16 cellular contexts compared by ENCODE assay signal in the genomic region with DNA sequence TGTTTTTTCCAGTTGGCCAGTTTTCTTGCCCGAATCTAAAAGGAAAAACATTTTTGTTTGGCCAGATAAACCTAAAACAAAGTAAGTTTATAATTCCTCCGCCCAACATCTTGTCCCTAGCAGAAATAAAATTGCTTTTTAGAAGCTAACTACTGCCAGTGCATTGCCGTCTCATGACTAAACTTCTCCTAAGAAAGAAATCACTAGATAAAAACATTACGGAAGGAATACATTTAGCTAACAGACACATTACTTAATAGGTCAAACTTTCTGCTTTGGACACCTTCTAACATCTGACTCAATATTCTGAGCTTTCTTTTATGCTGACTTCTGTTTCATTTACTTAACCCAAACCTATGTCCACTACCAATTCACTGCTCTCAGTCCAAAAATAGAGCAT. TPM values are rescaled to one million over a fixed set of nuclear protein-coding genes. Genes with fewer than 3 reads are reported as not detected.
DNase-seq lines count a peak whose midpoint lies in the region; ATAC-seq, FAIRE-seq and TF ChIP-seq lines count a peak whose summit lies in the region.
"Had no signal": no experiment of that assay in that cellular context is flagged by ENCODE, and none has a peak within 500 bp of the region (broad histone marks: within the 10 kb centered on the region; RNA-seq: fewer than 3 reads in every experiment).

No MANE protein-coding gene starts in this region.

- peaks cover 48% of the 10 kb centered on the region for H3K4me1 Mint-ChIP-seq in CD14-positive monocyte
- no peaks in the 10 kb centered on the region for H3K4me1 Mint-ChIP-seq in GM23338

- H3K4me1 ChIP-seq in adipocyte (ENCODE audit: control insufficient read depth, insufficient read depth, low read length) (peaks cover 25% of the 10 kb centered on the region), GM23338 (ENCODE audit: insufficient read depth) (no peaks in the 10 kb centered on the region)

- H3K79me2 ChIP-seq in GM23338 (replicated peaks; ENCODE audit: insufficient read depth): no peaks in the 10 kb centered on the region

- ATAC-seq in left cardiac atrium (peak; percentile 57 to 81), HG02678 (IDR thresholded peaks at IDR 0.05; ENCODE audit: unreplicated experiment) (no peak), GM23338 (no peak)
- ATAC-seq: effector memory CD8-positive, alpha-beta T cell; natural killer cell; stimulated activated naive CD8-positive, alpha-beta T cell treated with anti-CD3 and anti-CD28 coated beads, Interleukin-15, Interleukin-2, amounts not matched to agents 100 U/mL and 50 U/mL, for 24 hours had no signal

- no peak for DNase-seq in CD14-positive monocyte (ENCODE audit: low spot score)
- DNase-seq in adipocyte (ENCODE audit: low read depth): peak; percentile 79
- no peak for DNase-seq in left cardiac atrium
- peak; percentile 3 for DNase-seq in skeletal muscle cell (ENCODE audit: low read depth)
- no peak for DNase-seq in GM23338 (ENCODE audit: low spot score)
- no peak for DNase-seq in NCI-H82 (lab: John Stamatoyannopoulos, UW)
- DNase-seq in GM19239 (ENCODE audit: insufficient read length, low spot score): no peak
- DNase-seq: activated CD4-positive, alpha-beta T cell treated with anti-CD3 and anti-CD28 coated beads for 48 hours; COR-L47; effector memory CD8-positive, alpha-beta T cell; natural killer cell; NCI-H446; SHP77; stimulated activated naive CD8-positive, alpha-beta T cell treated with anti-CD3 and anti-CD28 coated beads, Interleukin-15, Interleukin-2, amounts not matched to agents 100 U/mL and 50 U/mL, for 24 hours had no signal

- H3K36me3 Mint-ChIP-seq in CD14-positive monocyte (peaks cover 2 to 15% of the 10 kb centered on the region in 2 donors), GM23338 (ENCODE audit: low read depth) (no peaks in the 10 kb centered on the region)
- H3K36me3 Mint-ChIP-seq: natural killer cell had no signal

- H3K9me3 Mint-ChIP-seq in CD14-positive monocyte (no peaks in the 10 kb centered on the region), GM23338 (no peaks in the 10 kb centered on the region)
- H3K9me3 Mint-ChIP-seq: effector memory CD8-positive, alpha-beta T cell; natural killer cell had no signal

- no peaks in the 10 kb centered on the region; the same call in 1 of the 2 replicates for H4K20me1 ChIP-seq in GM23338 (replicated peaks; ENCODE audit: insufficient read depth)

- intact Hi-C loops in CD14-positive monocyte (cut with micrococcal nuclease): loop anchor here in 1 of 2 donors (1.0 kb wide), 1 partner anchor 37 kb away; no protein-coding TSS in a partner anchor
- intact Hi-C loops in left cardiac atrium (cut with DNase I): no loop called here

- H3K4me3 ChIP-seq in adipocyte (ENCODE audit: low read length) (peak overlapping the region; percentile 58), skeletal muscle cell (ENCODE audit: low read depth, low read length) (no peak overlapping the region), GM23338 (no peak overlapping the region)

- no peak for TF ChIP-seq CTCF in CD14-positive monocyte (IDR thresholded peaks at IDR 0.05)
- no peak for TF ChIP-seq CTCF in GM23338 (conservative IDR thresholded peaks at IDR 0.05; ENCODE audit: low read depth in 2 of 2)

- H3K4me3 Mint-ChIP-seq in CD14-positive monocyte (peak overlapping the region; percentile 56 to 76), GM23338 (no peak overlapping the region)
- H3K4me3 Mint-ChIP-seq: effector memory CD8-positive, alpha-beta T cell; natural killer cell had no signal

- H3K27me3 Mint-ChIP-seq in CD14-positive monocyte (ENCODE audit: low read depth in 3 of 3) (peaks cover 0 to 3% (median 0%) of the 10 kb centered on the region in 3 donors), GM23338 (ENCODE audit: insufficient read depth, low read depth, poor library complexity) (peaks cover 4% of the 10 kb centered on the region)
- H3K27me3 Mint-ChIP-seq: effector memory CD8-positive, alpha-beta T cell had no signal

- H2AFZ ChIP-seq in GM23338: no peak overlapping the region

- H3K27me3 ChIP-seq in adipocyte (replicated peaks; ENCODE audit: control insufficient read depth, insufficient read depth, low read length) (no peaks in the 10 kb centered on the region), GM23338 (ENCODE audit: insufficient read depth) (no peaks in the 10 kb centered on the region)

- H3K9me2 ChIP-seq in GM23338 (ENCODE audit: insufficient read depth): no peaks in the 10 kb centered on the region

- H3K27ac Mint-ChIP-seq in CD14-positive monocyte: peak overlapping the region; percentile 85 to 95 (median 92)
- no peak overlapping the region for H3K27ac Mint-ChIP-seq in GM23338
- H3K27ac Mint-ChIP-seq: natural killer cell had no signal

- no peak for FAIRE-seq in GM19239 (lab: Jason Lieb, UNC)
- FAIRE-seq: H1 had no signal

- H3K27ac ChIP-seq in GM23338 (ENCODE audit: low read depth): no peak overlapping the region

- no peaks in the 10 kb centered on the region for H3K36me3 ChIP-seq in adipocyte (ENCODE audit: control insufficient read depth, insufficient read depth, low read length, severe bottlenecking)
- H3K36me3 ChIP-seq in GM23338 (ENCODE audit: insufficient read depth): no peaks in the 10 kb centered on the region

- no peak overlapping the region for H3K4me2 ChIP-seq in GM23338

- H3F3A ChIP-seq in GM23338 (replicated peaks; ENCODE audit: low read depth): no peaks in the 10 kb centered on the region

- H3K9me3 ChIP-seq in adipocyte (ENCODE audit: control insufficient read depth, low read length): no peaks in the 10 kb centered on the region

- H3K9ac ChIP-seq in adipocyte (ENCODE audit: low read length): peak overlapping the region; percentile 16

TF ChIP-seq in GM23338, 12 proteins besides CTCF, POLR2A, EP300 and RAD21 (continues in another document):
- no peak for TF ChIP-seq POLR2AphosphoS5 (IDR thresholded peaks at IDR 0.05; ENCODE audit: low read depth)
- TF ChIP-seq JUNB (IDR thresholded peaks at IDR 0.05; ENCODE audit: unreplicated experiment): no peak
- no peak for TF ChIP-seq ZNF331 (CRISPR knock-in tag; IDR thresholded peaks at IDR 0.05; ENCODE audit: low read depth)
- no peak for TF ChIP-seq NANOG (IDR thresholded peaks at IDR 0.05; ENCODE audit: borderline replicate concordance)
- no peak for TF ChIP-seq ZNF114 (CRISPR knock-in tag; IDR thresholded peaks at IDR 0.05)
- no peak for TF ChIP-seq STAT1 (IDR thresholded peaks at IDR 0.05; ENCODE audit: unreplicated experiment)
- TF ChIP-seq, protein P1, sequence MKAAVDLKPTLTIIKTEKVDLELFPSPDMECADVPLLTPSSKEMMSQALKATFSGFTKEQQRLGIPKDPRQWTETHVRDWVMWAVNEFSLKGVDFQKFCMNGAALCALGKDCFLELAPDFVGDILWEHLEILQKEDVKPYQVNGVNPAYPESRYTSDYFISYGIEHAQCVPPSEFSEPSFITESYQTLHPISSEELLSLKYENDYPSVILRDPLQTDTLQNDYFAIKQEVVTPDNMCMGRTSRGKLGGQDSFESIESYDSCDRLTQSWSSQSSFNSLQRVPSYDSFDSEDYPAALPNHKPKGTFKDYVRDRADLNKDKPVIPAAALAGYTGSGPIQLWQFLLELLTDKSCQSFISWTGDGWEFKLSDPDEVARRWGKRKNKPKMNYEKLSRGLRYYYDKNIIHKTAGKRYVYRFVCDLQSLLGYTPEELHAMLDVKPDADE (IDR thresholded peaks at IDR 0.05): no peak
- TF ChIP-seq EZH2 (IDR thresholded peaks at IDR 0.05; ENCODE audit: low read depth, unreplicated experiment): no peak
- TF ChIP-seq EZH2phosphoT487 (IDR thresholded peaks at IDR 0.05; ENCODE audit: unreplicated experiment): no peak
- TF ChIP-seq, protein P2, sequence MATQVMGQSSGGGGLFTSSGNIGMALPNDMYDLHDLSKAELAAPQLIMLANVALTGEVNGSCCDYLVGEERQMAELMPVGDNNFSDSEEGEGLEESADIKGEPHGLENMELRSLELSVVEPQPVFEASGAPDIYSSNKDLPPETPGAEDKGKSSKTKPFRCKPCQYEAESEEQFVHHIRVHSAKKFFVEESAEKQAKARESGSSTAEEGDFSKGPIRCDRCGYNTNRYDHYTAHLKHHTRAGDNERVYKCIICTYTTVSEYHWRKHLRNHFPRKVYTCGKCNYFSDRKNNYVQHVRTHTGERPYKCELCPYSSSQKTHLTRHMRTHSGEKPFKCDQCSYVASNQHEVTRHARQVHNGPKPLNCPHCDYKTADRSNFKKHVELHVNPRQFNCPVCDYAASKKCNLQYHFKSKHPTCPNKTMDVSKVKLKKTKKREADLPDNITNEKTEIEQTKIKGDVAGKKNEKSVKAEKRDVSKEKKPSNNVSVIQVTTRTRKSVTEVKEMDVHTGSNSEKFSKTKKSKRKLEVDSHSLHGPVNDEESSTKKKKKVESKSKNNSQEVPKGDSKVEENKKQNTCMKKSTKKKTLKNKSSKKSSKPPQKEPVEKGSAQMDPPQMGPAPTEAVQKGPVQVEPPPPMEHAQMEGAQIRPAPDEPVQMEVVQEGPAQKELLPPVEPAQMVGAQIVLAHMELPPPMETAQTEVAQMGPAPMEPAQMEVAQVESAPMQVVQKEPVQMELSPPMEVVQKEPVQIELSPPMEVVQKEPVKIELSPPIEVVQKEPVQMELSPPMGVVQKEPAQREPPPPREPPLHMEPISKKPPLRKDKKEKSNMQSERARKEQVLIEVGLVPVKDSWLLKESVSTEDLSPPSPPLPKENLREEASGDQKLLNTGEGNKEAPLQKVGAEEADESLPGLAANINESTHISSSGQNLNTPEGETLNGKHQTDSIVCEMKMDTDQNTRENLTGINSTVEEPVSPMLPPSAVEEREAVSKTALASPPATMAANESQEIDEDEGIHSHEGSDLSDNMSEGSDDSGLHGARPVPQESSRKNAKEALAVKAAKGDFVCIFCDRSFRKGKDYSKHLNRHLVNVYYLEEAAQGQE (IDR thresholded peaks at IDR 0.05; ENCODE audit: unreplicated experiment): no peak
- no peak for TF ChIP-seq CREB1 (CRISPR knock-in tag; IDR thresholded peaks at IDR 0.05; ENCODE audit: low read depth)

RNA-seq across cellular contexts. Expression of a gene that starts 36.2 kb away (rescaled TPM):
- polyA plus RNA-seq in CD14-positive monocyte (1 to 10 TPM; 4.0 to 4.7 TPM), GM23338 (2016; fragmentation: Nextera tagmentation; extraction: Ambion mirVana) (2.9 and 4.3 TPM in 2 replicates)
- 10 to 100 TPM in 1 of 2 donors, 1 to 10 TPM in 1; 6.1 to 11.4 TPM for total RNA-seq in left cardiac atrium
- 6.9 and 7.7 TPM in 2 replicates for total RNA-seq in GM23338 (2014; rRNA removed; shearing (Covaris generic))

Comparison
In these comparisons a context has a peak if more than half of its experiments do, and no peak if none do; other contexts are left out.
1. DNase-seq: peak in adipocyte (single experiment) and skeletal muscle cell (single experiment); none in CD14-positive monocyte (single experiment), left cardiac atrium (single experiment), GM23338 (single experiment), NCI-H82 (single experiment) and GM19239 (single experiment).
2. ATAC-seq: peak in left cardiac atrium (2 of 2); none in HG02678 (single experiment) and GM23338 (single experiment).